In the genomic region with DNA sequence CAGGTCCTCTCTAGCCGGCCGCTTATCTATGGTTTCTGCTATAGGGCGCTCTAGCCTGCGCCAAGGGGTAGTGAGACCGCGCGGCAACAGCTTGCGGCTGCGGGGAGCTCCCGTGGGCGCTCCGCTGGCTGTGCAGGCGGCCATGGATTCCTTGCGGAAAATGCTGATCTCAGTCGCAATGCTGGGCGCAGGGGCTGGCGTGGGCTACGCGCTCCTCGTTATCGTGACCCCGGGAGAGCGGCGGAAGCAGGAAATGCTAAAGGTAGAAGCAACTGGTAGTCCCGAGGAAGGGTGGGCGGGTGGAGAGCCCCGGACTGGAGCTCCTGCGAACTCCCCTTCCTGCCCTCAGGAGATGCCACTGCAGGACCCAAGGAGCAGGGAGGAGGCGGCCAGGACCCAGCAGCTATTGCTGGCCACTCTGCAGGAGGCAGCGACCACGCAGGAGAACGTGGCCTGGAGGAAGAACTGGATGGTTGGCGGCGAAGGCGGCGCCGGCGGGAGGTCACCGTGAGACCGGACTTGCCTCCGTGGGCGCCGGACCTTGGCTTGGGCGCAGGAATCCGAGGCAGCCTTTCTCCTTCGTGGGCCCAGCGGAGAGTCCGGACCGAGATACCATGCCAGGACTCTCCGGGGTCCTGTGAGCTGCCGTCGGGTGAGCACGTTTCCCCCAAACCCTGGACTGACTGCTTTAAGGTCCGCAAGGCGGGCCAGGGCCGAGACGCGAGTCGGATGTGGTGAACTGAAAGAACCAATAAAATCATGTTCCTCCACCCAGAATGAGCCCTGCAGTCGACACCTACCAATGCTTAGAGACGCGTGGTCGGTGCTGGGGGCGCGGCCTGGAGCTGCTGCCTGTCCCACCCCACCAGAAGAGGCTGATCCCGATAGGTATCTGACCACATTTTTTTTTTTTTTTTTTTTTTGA, we compare ENCODE assay signal across 8 cellular contexts. TPM values are rescaled to one million over a fixed set of nuclear protein-coding genes. Genes with fewer than 3 reads are reported as not detected.
DNase-seq lines count a peak whose midpoint lies in the region; ATAC-seq and TF ChIP-seq lines count a peak whose summit lies in the region.

LBHD1 (minus strand) TSS at position 664 of the 925 bp plus-strand sequence. CDS start 2,236 bp downstream, outside the sequence.
A gene with protein sequence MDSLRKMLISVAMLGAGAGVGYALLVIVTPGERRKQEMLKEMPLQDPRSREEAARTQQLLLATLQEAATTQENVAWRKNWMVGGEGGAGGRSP (plus strand): TSS at position 70 of the 925 bp plus-strand sequence. CDS start 73 bp downstream, at position 143.

- H3K9ac ChIP-seq in NT2/D1 (ENCODE audit: insufficient read length, low read depth), result peak within 1 kb of the TSS; percentile 98
- H3K9ac ChIP-seq in endodermal cell (ENCODE audit: extremely low read depth, low read length, poor library complexity, severe bottlenecking), result peak within 1 kb of the TSS; percentile 81

- H3K27me3 ChIP-seq in NT2/D1 (ENCODE audit: insufficient read depth, insufficient read length), result no peaks in the 10 kb centered on the region
- H3K27me3 ChIP-seq in endodermal cell (ENCODE audit: control insufficient read depth, insufficient read depth, low read length, poor library complexity, severe bottlenecking), result no peaks in the 10 kb centered on the region

- peaks cover 31% of the 10 kb centered on the region for H3K36me3 Mint-ChIP-seq in endodermal cell (ENCODE audit: low read depth)

- H3K4me3 ChIP-seq in NT2/D1 (ENCODE audit: insufficient read length, low read depth), result peak within 1 kb of the TSS; percentile 68
- peak within 1 kb of the TSS; percentile 90 for H3K4me3 ChIP-seq in endodermal cell (ENCODE audit: low read length)

- TF ChIP-seq CTCF in endodermal cell (conservative IDR thresholded peaks at IDR 0.05), result no peak

- peaks cover 2% of the 10 kb centered on the region for H3K4me1 ChIP-seq in NT2/D1 (ENCODE audit: insufficient read depth, insufficient read length)
- no peaks in the 10 kb centered on the region for H3K4me1 ChIP-seq in endodermal cell (ENCODE audit: control insufficient read depth, insufficient read depth, low read length)

- WGBS in endodermal cell (ENCODE audit: insufficient coverage in 1 of 2, insufficient read length in 1 of 2), 2 experiments, result 1 to 2% methylated on average over 33 to 66 of the region's 66 CpGs

- H3K27me3 Mint-ChIP-seq in endodermal cell (ENCODE audit: insufficient read depth), result no peaks in the 10 kb centered on the region

- H3K36me3 ChIP-seq in NT2/D1 (ENCODE audit: insufficient read depth, insufficient read length, low read length) (peaks cover 55% of the 10 kb centered on the region), endodermal cell (ENCODE audit: control insufficient read depth, insufficient read depth, low read length) (peaks cover 39% of the 10 kb centered on the region)

- H3K9me3 ChIP-seq in NT2/D1 (ENCODE audit: insufficient read depth, low read length) (no peaks in the 10 kb centered on the region), endodermal cell (ENCODE audit: control insufficient read depth, low read length) (no peaks in the 10 kb centered on the region)

- H3K4me3 Mint-ChIP-seq in endodermal cell, result peak within 1 kb of the TSS; percentile 98

- DNase-seq in C1 segment of cervical spinal cord (lab: John Stamatoyannopoulos, UW) (peak in 13 of 14 donors; percentile 53 to 91 (median 74)), HT1080 (ENCODE audit: low read depth) (peak; percentile 94), NT2/D1 (ENCODE audit: low read depth, low spot score) (peak; percentile 89), endodermal cell (peak; percentile 93), middle frontal gyrus (ENCODE audit: extremely low spot score, low spot score) (peak; percentile 75)
- peak; percentile 71 for DNase-seq in activated CD8-positive, alpha-beta memory T cell treated with anti-CD3 and anti-CD28 coated beads, Interleukin-2, amount 50 U/mL, for 4 hours
- DNase-seq in stimulated activated CD8-positive, alpha-beta memory T cell treated with anti-CD3 and anti-CD28 coated beads, Interleukin-2, amount 100 ng/mL, for 48 hours (ENCODE audit: low read depth in 2 of 2), result peak; percentile 83 to 84

- peak within 1 kb of the TSS; percentile 95 for H3K27ac Mint-ChIP-seq in endodermal cell

- peak within 1 kb of the TSS; percentile 71 for H3K27ac ChIP-seq in endodermal cell (ENCODE audit: low read depth, low read length)

- peaks cover 17% of the 10 kb centered on the region for H3K4me1 Mint-ChIP-seq in endodermal cell

- ATAC-seq in GM19395 (IDR thresholded peaks at IDR 0.05; ENCODE audit: unreplicated experiment), result peak; percentile 63

- no peaks in the 10 kb centered on the region for H3K9me3 Mint-ChIP-seq in endodermal cell

RNA-seq across cellular contexts. Expression of gene LBHD1, which starts in this region (rescaled TPM):
- total RNA-seq in HT1080 (2014; rRNA removed; shearing (Covaris generic)), result 4.8 and 6.6 TPM in 2 replicates
- 6.7 and 8.7 TPM in 2 replicates for polyA plus RNA-seq in HT1080 (2015; cell fraction: cytosol; rRNA removed)
- 34.1 and 37.4 TPM in 2 replicates for polyA plus RNA-seq in HT1080 (2015; cell fraction: nucleus; rRNA removed)
- 10 to 100 TPM in 1 of 2 donors, 1 to 10 TPM in 1; 7.5 to 14.1 TPM for total RNA-seq in endodermal cell
- polyA plus RNA-seq in endodermal cell (2013, experiment 1 of 2), result 2.7 TPM
- polyA plus RNA-seq in endodermal cell (2013, experiment 2 of 2), result 1.7 TPM

RNA-seq across cellular contexts. Expression of the second gene that starts in this region (rescaled TPM):
- 28.6 and 38.0 TPM in 2 replicates for total RNA-seq in HT1080 (2014; rRNA removed; shearing (Covaris generic))
- polyA plus RNA-seq in HT1080 (2015; cell fraction: cytosol; rRNA removed), result 10.6 and 15.9 TPM in 2 replicates
- polyA plus RNA-seq in HT1080 (2015; cell fraction: nucleus; rRNA removed), result 4.3 and 4.7 TPM in 2 replicates
- 10 to 100 TPM in 1 of 2 donors, 1 to 10 TPM in 1; 9.2 to 11.1 TPM for total RNA-seq in endodermal cell
- 11.0 TPM for polyA plus RNA-seq in endodermal cell (2013, experiment 1 of 2)
- 9.7 TPM for polyA plus RNA-seq in endodermal cell (2013, experiment 2 of 2)

Comparison
In these comparisons a context has a peak if more than half of its experiments do, and no peak if none do; other contexts are left out.
1. Peak in every context shown above with its lines: DNase-seq, ATAC-seq, H3K4me3 ChIP-seq and H3K27ac ChIP-seq.